2 cellular contexts compared by ENCODE assay signal in the genomic region with DNA sequence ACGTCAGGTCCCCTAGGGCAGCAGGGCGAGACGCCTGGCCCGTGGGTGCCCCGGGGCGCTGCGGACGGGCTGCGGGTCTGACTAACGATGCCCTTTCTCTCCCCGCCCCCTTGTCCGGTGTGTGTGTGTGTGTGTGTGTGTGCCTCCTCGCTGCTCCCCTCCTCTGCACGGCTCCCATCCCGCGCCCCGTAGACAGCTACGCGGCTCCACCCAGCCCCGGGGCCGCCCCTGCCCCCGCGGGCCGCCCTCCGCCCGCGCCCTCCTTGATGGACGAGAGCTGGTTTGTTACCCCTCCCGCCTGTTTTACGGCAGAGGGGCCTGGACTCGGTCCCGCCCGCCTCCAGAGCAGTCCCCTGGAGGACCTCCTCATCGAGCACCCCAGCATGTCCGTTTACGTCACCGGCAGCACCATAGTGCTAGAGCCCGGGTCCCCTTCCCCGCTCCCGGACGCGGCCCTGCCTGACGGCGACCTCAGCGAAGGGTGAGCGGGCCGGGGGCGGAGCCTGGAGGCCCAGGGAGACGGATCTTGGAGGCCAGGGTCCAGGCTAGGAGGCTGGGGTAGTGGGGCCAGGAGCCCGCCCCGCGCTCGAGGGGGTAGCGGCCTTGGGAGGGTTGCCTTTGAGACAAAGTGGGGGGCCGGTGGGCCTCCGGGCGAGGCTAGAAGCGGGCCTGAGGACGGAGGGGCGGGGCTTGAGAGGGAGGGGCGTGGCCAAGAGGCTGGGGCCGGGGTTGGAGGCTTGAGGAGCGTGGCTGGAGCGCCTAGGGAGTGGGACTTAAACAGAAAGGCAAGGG.
TF ChIP-seq lines count a peak whose summit lies in the region.

No MANE protein-coding gene starts in this region.

TF ChIP-seq in HEK293T, 16 proteins besides CTCF, POLR2A, EP300 and RAD21:
- TF ChIP-seq CTBP1 (IDR thresholded peaks at IDR 0.05; ENCODE audit: borderline replicate concordance) (no peak), BHLHE40 (IDR thresholded peaks at IDR 0.05; ENCODE audit: borderline replicate concordance) (no peak), ARNT (IDR thresholded peaks at IDR 0.05) (no peak), LEF1 (IDR thresholded peaks at IDR 0.05; ENCODE audit: borderline replicate concordance) (no peak), TARDBP (IDR thresholded peaks at IDR 0.05) (no peak), FOXM1 (IDR thresholded peaks at IDR 0.05; ENCODE audit: borderline replicate concordance) (no peak)
- TF ChIP-seq, protein P1, sequence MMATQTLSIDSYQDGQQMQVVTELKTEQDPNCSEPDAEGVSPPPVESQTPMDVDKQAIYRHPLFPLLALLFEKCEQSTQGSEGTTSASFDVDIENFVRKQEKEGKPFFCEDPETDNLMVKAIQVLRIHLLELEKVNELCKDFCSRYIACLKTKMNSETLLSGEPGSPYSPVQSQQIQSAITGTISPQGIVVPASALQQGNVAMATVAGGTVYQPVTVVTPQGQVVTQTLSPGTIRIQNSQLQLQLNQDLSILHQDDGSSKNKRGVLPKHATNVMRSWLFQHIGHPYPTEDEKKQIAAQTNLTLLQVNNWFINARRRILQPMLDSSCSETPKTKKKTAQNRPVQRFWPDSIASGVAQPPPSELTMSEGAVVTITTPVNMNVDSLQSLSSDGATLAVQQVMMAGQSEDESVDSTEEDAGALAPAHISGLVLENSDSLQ (IDR thresholded peaks at IDR 0.05), result no peak

TF ChIP-seq in GM12878, 131 proteins besides CTCF, POLR2A, EP300 and RAD21 (continues in another document):
- TF ChIP-seq TCF12 (IDR thresholded peaks at IDR 0.05; ENCODE audit: low read depth, low read length) (no peak), ASH2L (IDR thresholded peaks at IDR 0.05; ENCODE audit: borderline replicate concordance, low read depth) (no peak), CHD2 (IDR thresholded peaks at IDR 0.05; ENCODE audit: borderline replicate concordance, low read depth, low read length) (peak; percentile 50), TBL1XR1 (IDR thresholded peaks at IDR 0.05; ENCODE audit: low read depth, low read length) (no peak), EED (IDR thresholded peaks at IDR 0.05; ENCODE audit: low read depth) (peak; percentile 13; the same call in 1 of the 2 replicates), RUNX3 (IDR thresholded peaks at IDR 0.05; ENCODE audit: low read length) (peak; percentile 35; the same call in 1 of the 2 replicates), RAD51 (IDR thresholded peaks at IDR 0.05) (no peak), HDGF (IDR thresholded peaks at IDR 0.05) (peak; percentile 92), FOXM1 (IDR thresholded peaks at IDR 0.05; ENCODE audit: low read depth, low read length) (no peak), MEF2B (IDR thresholded peaks at IDR 0.05; ENCODE audit: partially characterized antibody, poor library complexity, severe bottlenecking) (peak; percentile 25), CBX3 (IDR thresholded peaks at IDR 0.05; ENCODE audit: borderline replicate concordance, low read depth) (no peak), POU2F2 (IDR thresholded peaks at IDR 0.05; ENCODE audit: borderline replicate concordance, low read depth, low read length) (0 out of 3 replicates have a peak, but pooled peaks have one; percentile 57), MYC (IDR thresholded peaks at IDR 0.05; ENCODE audit: insufficient read depth, insufficient read length, insufficient replicate concordance, low read length, severe bottlenecking) (no peak), CREB1 (IDR thresholded peaks at IDR 0.05; ENCODE audit: low read depth) (peak; percentile 74; the same call in 1 of the 2 replicates), POLR2AphosphoS5 (IDR thresholded peaks at IDR 0.05; ENCODE audit: low read length) (peak; percentile 48; the same call in 1 of the 2 replicates), ATF7 (IDR thresholded peaks at IDR 0.05; ENCODE audit: low read depth) (peak; percentile 36), IKZF2 (IDR thresholded peaks at IDR 0.05) (peak in 1 of 2 experiments; percentile 52; a peak in 1 of 4 replicates), PBX3 (IDR thresholded peaks at IDR 0.05; ENCODE audit: insufficient replicate concordance, low read depth, low read length) (peak; percentile 31), FOXK2 (IDR thresholded peaks at IDR 0.05) (no peak), HSF1 (IDR thresholded peaks at IDR 0.05; ENCODE audit: low read depth, low read length) (no peak), PAX8 (IDR thresholded peaks at IDR 0.05) (no peak), SPI1 (IDR thresholded peaks at IDR 0.05; ENCODE audit: borderline replicate concordance, insufficient read depth, low read depth, low read length) (no peak), SMC3 (IDR thresholded peaks at IDR 0.05; ENCODE audit: borderline replicate concordance, low read length) (no peak), POLR2AphosphoS2 (IDR thresholded peaks at IDR 0.05; ENCODE audit: low read depth, low read length) (peak; percentile 54; the same call in 1 of the 2 replicates), MLLT1 (IDR thresholded peaks at IDR 0.05) (peak; percentile 21; the same call in 1 of the 2 replicates), IKZF1 (conservative IDR thresholded peaks at IDR 0.05) (peak; percentile 80), SP1 (IDR thresholded peaks at IDR 0.05; ENCODE audit: low read depth, low read length) (peak; percentile 46), YY1 (IDR thresholded peaks at IDR 0.05; ENCODE audit: low read depth, low read length) (peak; percentile 50; the same call in 1 of the 2 replicates), RELA (IDR thresholded peaks at IDR 0.05; ENCODE audit: borderline replicate concordance, partially characterized antibody) (no peak), RCOR1 (conservative IDR thresholded peaks at IDR 0.05; ENCODE audit: low read depth, low read length) (peak; percentile 78; the same call in 1 of the 2 replicates), NBN (IDR thresholded peaks at IDR 0.05) (0 out of 2 replicates have a peak, but pooled peaks have one; percentile 59), USF1 (IDR thresholded peaks at IDR 0.05; ENCODE audit: borderline replicate concordance, extremely low read length, insufficient read depth, low read depth, low read length) (no peak), TAF1 (IDR thresholded peaks at IDR 0.05; ENCODE audit: borderline replicate concordance, low read depth, low read length) (peak; percentile 39; the same call in 1 of the 2 replicates), DPF2 (IDR thresholded peaks at IDR 0.05) (0 out of 2 replicates have a peak, but pooled peaks have one; percentile 77), BACH1 (IDR thresholded peaks at IDR 0.05; ENCODE audit: borderline replicate concordance) (peak; percentile 42; the same call in 1 of the 2 replicates), CREM (IDR thresholded peaks at IDR 0.05; ENCODE audit: low read depth) (peak; percentile 15; the same call in 1 of the 2 replicates), NFYA (IDR thresholded peaks at IDR 0.05; ENCODE audit: borderline replicate concordance, low read depth, low read length) (no peak), SREBF1 (IDR thresholded peaks at IDR 0.05; ENCODE audit: low read length) (no peak), EGR1 (IDR thresholded peaks at IDR 0.05; ENCODE audit: borderline replicate concordance in 1 of 2, low read depth in 2 of 2, low read length in 2 of 2) (peak in 1 of 2 experiments; percentile 77; a peak in 2 of 3 replicates), RFX5 (IDR thresholded peaks at IDR 0.05; ENCODE audit: low read depth, low read length) (no peak; the same call in 1 of the 2 replicates)
- TF ChIP-seq, protein P2, sequence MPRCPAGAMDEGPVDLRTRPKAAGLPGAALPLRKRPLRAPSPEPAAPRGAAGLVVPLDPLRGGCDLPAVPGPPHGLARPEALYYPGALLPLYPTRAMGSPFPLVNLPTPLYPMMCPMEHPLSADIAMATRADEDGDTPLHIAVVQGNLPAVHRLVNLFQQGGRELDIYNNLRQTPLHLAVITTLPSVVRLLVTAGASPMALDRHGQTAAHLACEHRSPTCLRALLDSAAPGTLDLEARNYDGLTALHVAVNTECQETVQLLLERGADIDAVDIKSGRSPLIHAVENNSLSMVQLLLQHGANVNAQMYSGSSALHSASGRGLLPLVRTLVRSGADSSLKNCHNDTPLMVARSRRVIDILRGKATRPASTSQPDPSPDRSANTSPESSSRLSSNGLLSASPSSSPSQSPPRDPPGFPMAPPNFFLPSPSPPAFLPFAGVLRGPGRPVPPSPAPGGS (IDR thresholded peaks at IDR 0.05; ENCODE audit: borderline replicate concordance, insufficient read depth, low read depth, low read length, poor library complexity, severe bottlenecking), result peak; percentile 8
- TF ChIP-seq, protein P3, sequence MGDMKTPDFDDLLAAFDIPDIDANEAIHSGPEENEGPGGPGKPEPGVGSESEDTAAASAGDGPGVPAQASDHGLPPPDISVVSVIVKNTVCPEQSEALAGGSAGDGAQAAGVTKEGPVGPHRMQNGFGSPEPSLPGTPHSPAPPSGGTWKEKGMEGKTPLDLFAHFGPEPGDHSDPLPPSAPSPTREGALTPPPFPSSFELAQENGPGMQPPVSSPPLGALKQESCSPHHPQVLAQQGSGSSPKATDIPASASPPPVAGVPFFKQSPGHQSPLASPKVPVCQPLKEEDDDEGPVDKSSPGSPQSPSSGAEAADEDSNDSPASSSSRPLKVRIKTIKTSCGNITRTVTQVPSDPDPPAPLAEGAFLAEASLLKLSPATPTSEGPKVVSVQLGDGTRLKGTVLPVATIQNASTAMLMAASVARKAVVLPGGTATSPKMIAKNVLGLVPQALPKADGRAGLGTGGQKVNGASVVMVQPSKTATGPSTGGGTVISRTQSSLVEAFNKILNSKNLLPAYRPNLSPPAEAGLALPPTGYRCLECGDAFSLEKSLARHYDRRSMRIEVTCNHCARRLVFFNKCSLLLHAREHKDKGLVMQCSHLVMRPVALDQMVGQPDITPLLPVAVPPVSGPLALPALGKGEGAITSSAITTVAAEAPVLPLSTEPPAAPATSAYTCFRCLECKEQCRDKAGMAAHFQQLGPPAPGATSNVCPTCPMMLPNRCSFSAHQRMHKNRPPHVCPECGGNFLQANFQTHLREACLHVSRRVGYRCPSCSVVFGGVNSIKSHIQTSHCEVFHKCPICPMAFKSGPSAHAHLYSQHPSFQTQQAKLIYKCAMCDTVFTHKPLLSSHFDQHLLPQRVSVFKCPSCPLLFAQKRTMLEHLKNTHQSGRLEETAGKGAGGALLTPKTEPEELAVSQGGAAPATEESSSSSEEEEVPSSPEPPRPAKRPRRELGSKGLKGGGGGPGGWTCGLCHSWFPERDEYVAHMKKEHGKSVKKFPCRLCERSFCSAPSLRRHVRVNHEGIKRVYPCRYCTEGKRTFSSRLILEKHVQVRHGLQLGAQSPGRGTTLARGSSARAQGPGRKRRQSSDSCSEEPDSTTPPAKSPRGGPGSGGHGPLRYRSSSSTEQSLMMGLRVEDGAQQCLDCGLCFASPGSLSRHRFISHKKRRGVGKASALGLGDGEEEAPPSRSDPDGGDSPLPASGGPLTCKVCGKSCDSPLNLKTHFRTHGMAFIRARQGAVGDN (IDR thresholded peaks at IDR 0.05), result peak; percentile 62
- TF ChIP-seq, protein P4, sequence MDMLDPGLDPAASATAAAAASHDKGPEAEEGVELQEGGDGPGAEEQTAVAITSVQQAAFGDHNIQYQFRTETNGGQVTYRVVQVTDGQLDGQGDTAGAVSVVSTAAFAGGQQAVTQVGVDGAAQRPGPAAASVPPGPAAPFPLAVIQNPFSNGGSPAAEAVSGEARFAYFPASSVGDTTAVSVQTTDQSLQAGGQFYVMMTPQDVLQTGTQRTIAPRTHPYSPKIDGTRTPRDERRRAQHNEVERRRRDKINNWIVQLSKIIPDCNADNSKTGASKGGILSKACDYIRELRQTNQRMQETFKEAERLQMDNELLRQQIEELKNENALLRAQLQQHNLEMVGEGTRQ (IDR thresholded peaks at IDR 0.05; ENCODE audit: borderline replicate concordance, low read depth, low read length), result no peak
- TF ChIP-seq, protein P5, sequence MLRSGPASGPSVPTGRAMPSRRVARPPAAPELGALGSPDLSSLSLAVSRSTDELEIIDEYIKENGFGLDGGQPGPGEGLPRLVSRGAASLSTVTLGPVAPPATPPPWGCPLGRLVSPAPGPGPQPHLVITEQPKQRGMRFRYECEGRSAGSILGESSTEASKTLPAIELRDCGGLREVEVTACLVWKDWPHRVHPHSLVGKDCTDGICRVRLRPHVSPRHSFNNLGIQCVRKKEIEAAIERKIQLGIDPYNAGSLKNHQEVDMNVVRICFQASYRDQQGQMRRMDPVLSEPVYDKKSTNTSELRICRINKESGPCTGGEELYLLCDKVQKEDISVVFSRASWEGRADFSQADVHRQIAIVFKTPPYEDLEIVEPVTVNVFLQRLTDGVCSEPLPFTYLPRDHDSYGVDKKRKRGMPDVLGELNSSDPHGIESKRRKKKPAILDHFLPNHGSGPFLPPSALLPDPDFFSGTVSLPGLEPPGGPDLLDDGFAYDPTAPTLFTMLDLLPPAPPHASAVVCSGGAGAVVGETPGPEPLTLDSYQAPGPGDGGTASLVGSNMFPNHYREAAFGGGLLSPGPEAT (IDR thresholded peaks at IDR 0.05; ENCODE audit: low read depth), result peak; percentile 64
